Comparison of ENCODE assay signal across 1 cellular context in genomic region chr1:160108888-160109662, GRCh38.
TF ChIP-seq lines count a peak whose summit lies in the region.

No MANE protein-coding gene starts in this region.

TF ChIP-seq in K562, 482 proteins besides CTCF, POLR2A, EP300 and RAD21 (continued from another document and continues in another):
- TF ChIP-seq, protein P1, sequence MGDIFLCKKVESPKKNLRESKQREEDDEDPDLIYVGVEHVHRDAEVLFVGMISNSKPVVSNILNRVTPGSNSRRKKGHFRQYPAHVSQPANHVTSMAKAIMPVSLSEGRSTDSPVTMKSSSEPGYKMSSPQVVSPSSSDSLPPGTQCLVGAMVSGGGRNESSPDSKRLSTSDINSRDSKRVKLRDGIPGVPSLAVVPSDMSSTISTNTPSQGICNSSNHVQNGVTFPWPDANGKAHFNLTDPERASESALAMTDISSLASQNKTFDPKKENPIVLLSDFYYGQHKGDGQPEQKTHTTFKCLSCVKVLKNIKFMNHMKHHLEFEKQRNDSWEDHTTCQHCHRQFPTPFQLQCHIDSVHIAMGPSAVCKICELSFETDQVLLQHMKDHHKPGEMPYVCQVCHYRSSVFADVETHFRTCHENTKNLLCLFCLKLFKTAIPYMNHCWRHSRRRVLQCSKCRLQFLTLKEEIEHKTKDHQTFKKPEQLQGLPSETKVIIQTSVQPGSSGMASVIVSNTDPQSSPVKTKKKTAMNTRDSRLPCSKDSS (IDR thresholded peaks at IDR 0.05; ENCODE audit: low read depth, partially characterized antibody) = no peak
- TF ChIP-seq HDGF (IDR thresholded peaks at IDR 0.05) (no peak), ELF2 (CRISPR knock-in tag; IDR thresholded peaks at IDR 0.05) (no peak), ZNF76 (CRISPR knock-in tag; IDR thresholded peaks at IDR 0.05; ENCODE audit: borderline replicate concordance) (no peak), PML (IDR thresholded peaks at IDR 0.05; ENCODE audit: low read length) (no peak), SIN3A (IDR thresholded peaks at IDR 0.05; ENCODE audit: borderline replicate concordance in 2 of 2, control insufficient read depth in 1 of 2, low read depth in 2 of 2, low read length in 2 of 2) (no peak), TCF15 (CRISPR knock-in tag; IDR thresholded peaks at IDR 0.05) (no peak), ZNF239 (CRISPR knock-in tag; IDR thresholded peaks at IDR 0.05) (no peak), CEBPB (tag; IDR thresholded peaks at IDR 0.05) (peak; percentile 87), IRF2 (CRISPR knock-in tag; IDR thresholded peaks at IDR 0.05) (no peak), ETV5 (CRISPR knock-in tag; IDR thresholded peaks at IDR 0.05; ENCODE audit: low read depth) (no peak), ILF3 (IDR thresholded peaks at IDR 0.05; ENCODE audit: borderline replicate concordance) (no peak), ZNF717 (CRISPR knock-in tag; IDR thresholded peaks at IDR 0.05) (no peak), ZNF232 (CRISPR knock-in tag; IDR thresholded peaks at IDR 0.05) (no peak), CBX3 (IDR thresholded peaks at IDR 0.05; ENCODE audit: borderline replicate concordance in 1 of 2, low read length in 2 of 2) (no peak), KHSRP (IDR thresholded peaks at IDR 0.05) (no peak), ZNF766 (CRISPR knock-in tag; conservative IDR thresholded peaks at IDR 0.05) (no peak), ELF4 (CRISPR knock-in tag; IDR thresholded peaks at IDR 0.05) (no peak), CREB3L1 (IDR thresholded peaks at IDR 0.05; ENCODE audit: borderline replicate concordance, low read depth) (no peak), ESRRA (IDR thresholded peaks at IDR 0.05; ENCODE audit: borderline replicate concordance, low read depth) (no peak), ETV6 (IDR thresholded peaks at IDR 0.05; ENCODE audit: borderline replicate concordance in 1 of 2, low read depth in 2 of 2, low read length in 1 of 2) (no peak), ETV6 (CRISPR knock-in tag; IDR thresholded peaks at IDR 0.05; ENCODE audit: borderline replicate concordance) (no peak), JUND (IDR thresholded peaks at IDR 0.05; ENCODE audit: borderline replicate concordance, low read depth, low read length) (peak; percentile 58), JUND (tag; IDR thresholded peaks at IDR 0.05; ENCODE audit: borderline replicate concordance, low read depth, low read length) (0 out of 3 replicates have a peak, but pooled peaks have one; percentile 28), L3MBTL2 (IDR thresholded peaks at IDR 0.05) (peak; percentile 83), ZKSCAN3 (CRISPR knock-in tag; IDR thresholded peaks at IDR 0.05) (no peak), FOXA1 (IDR thresholded peaks at IDR 0.05; ENCODE audit: borderline replicate concordance) (no peak), RBM17 (IDR thresholded peaks at IDR 0.05; ENCODE audit: borderline replicate concordance, low read depth, low read length) (no peak), WHSC1 (IDR thresholded peaks at IDR 0.05; ENCODE audit: low read length) (no peak), GTF2F1 (IDR thresholded peaks at IDR 0.05; ENCODE audit: low read depth, low read length) (no peak), MYC (IDR thresholded peaks at IDR 0.05; ENCODE audit: low read depth, low read length) (peak; percentile 99), MYC (CRISPR knock-in tag; IDR thresholded peaks at IDR 0.05; ENCODE audit: borderline replicate concordance, low read depth) (no peak), TAF7 (tag; IDR thresholded peaks at IDR 0.05) (no peak), XRCC4 (IDR thresholded peaks at IDR 0.05; ENCODE audit: extremely low read depth, insufficient read depth, insufficient read length) (no peak), MECOM (CRISPR knock-in tag; IDR thresholded peaks at IDR 0.05) (no peak), SAP30 (IDR thresholded peaks at IDR 0.05; ENCODE audit: borderline replicate concordance, insufficient read depth, low read depth, low read length, poor library complexity, severe bottlenecking) (no peak), MCM7 (IDR thresholded peaks at IDR 0.05) (no peak), IRF9 (tag; IDR thresholded peaks at IDR 0.05) (peak; percentile 91), JUN (IDR thresholded peaks at IDR 0.05; ENCODE audit: borderline replicate concordance, low read depth, low read length) (0 out of 2 replicates have a peak, but pooled peaks have one; percentile 6), JUN (CRISPR knock-in tag; IDR thresholded peaks at IDR 0.05; ENCODE audit: borderline replicate concordance) (no peak)
- TF ChIP-seq, protein P2, sequence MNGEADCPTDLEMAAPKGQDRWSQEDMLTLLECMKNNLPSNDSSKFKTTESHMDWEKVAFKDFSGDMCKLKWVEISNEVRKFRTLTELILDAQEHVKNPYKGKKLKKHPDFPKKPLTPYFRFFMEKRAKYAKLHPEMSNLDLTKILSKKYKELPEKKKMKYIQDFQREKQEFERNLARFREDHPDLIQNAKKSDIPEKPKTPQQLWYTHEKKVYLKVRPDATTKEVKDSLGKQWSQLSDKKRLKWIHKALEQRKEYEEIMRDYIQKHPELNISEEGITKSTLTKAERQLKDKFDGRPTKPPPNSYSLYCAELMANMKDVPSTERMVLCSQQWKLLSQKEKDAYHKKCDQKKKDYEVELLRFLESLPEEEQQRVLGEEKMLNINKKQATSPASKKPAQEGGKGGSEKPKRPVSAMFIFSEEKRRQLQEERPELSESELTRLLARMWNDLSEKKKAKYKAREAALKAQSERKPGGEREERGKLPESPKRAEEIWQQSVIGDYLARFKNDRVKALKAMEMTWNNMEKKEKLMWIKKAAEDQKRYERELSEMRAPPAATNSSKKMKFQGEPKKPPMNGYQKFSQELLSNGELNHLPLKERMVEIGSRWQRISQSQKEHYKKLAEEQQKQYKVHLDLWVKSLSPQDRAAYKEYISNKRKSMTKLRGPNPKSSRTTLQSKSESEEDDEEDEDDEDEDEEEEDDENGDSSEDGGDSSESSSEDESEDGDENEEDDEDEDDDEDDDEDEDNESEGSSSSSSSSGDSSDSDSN (IDR thresholded peaks at IDR 0.05; ENCODE audit: borderline replicate concordance in 1 of 2, low read depth in 2 of 2, low read length in 2 of 2) = no peak
- TF ChIP-seq, protein P3, sequence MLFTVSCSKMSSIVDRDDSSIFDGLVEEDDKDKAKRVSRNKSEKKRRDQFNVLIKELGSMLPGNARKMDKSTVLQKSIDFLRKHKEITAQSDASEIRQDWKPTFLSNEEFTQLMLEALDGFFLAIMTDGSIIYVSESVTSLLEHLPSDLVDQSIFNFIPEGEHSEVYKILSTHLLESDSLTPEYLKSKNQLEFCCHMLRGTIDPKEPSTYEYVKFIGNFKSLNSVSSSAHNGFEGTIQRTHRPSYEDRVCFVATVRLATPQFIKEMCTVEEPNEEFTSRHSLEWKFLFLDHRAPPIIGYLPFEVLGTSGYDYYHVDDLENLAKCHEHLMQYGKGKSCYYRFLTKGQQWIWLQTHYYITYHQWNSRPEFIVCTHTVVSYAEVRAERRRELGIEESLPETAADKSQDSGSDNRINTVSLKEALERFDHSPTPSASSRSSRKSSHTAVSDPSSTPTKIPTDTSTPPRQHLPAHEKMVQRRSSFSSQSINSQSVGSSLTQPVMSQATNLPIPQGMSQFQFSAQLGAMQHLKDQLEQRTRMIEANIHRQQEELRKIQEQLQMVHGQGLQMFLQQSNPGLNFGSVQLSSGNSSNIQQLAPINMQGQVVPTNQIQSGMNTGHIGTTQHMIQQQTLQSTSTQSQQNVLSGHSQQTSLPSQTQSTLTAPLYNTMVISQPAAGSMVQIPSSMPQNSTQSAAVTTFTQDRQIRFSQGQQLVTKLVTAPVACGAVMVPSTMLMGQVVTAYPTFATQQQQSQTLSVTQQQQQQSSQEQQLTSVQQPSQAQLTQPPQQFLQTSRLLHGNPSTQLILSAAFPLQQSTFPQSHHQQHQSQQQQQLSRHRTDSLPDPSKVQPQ (CRISPR knock-in tag; IDR thresholded peaks at IDR 0.05; ENCODE audit: borderline replicate concordance) = no peak
- TF ChIP-seq, protein P4, sequence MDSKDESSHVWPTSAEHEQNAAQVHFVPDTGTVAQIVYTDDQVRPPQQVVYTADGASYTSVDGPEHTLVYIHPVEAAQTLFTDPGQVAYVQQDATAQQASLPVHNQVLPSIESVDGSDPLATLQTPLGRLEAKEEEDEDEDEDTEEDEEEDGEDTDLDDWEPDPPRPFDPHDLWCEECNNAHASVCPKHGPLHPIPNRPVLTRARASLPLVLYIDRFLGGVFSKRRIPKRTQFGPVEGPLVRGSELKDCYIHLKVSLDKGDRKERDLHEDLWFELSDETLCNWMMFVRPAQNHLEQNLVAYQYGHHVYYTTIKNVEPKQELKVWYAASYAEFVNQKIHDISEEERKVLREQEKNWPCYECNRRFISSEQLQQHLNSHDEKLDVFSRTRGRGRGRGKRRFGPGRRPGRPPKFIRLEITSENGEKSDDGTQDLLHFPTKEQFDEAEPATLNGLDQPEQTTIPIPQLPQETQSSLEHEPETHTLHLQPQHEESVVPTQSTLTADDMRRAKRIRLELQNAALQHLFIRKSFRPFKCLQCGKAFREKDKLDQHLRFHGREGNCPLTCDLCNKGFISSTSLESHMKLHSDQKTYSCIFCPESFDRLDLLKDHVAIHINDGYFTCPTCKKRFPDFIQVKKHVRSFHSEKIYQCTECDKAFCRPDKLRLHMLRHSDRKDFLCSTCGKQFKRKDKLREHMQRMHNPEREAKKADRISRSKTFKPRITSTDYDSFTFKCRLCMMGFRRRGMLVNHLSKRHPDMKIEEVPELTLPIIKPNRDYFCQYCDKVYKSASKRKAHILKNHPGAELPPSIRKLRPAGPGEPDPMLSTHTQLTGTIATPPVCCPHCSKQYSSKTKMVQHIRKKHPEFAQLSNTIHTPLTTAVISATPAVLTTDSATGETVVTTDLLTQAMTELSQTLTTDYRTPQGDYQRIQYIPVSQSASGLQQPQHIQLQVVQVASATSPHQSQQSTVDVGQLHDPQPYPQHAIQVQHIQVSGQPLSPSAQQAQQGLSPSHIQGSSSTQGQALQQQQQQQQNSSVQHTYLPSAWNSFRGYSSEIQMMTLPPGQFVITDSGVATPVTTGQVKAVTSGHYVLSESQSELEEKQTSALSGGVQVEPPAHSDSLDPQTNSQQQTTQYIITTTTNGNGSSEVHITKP (IDR thresholded peaks at IDR 0.05; ENCODE audit: partially characterized antibody) = no peak
- TF ChIP-seq, protein P5, sequence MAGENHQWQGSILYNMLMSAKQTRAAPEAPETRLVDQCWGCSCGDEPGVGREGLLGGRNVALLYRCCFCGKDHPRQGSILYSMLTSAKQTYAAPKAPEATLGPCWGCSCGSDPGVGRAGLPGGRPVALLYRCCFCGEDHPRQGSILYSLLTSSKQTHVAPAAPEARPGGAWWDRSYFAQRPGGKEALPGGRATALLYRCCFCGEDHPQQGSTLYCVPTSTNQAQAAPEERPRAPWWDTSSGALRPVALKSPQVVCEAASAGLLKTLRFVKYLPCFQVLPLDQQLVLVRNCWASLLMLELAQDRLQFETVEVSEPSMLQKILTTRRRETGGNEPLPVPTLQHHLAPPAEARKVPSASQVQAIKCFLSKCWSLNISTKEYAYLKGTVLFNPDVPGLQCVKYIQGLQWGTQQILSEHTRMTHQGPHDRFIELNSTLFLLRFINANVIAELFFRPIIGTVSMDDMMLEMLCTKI (IDR thresholded peaks at IDR 0.05; ENCODE audit: partially characterized antibody) = no peak
